Comparison of ENCODE assay signal across 11 cellular contexts in the genomic region with DNA sequence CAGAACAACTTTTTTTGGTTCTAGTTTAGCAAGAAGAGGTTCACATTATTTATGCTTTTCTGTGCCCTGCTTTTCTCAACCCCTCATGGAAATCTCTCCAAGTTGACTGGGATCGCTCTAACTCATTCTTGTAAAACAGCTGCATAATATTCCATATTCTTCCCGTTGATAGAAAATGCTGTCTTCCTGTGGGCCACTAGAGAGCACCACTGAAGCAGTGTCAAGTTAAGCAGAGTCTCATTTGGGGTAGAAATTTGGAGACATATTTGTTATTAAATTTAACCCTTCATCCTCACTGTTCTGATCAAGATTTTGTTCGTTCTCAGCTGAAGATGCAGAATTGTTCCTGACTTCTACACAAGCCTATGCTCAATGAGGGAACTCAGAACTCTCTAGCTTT.
DNase-seq lines count a peak whose midpoint lies in the region; ATAC-seq and TF ChIP-seq lines count a peak whose summit lies in the region.
"Had no signal": no experiment of that assay in that cellular context is flagged by ENCODE, and none has a peak within 500 bp of the region (broad histone marks: within the 10 kb centered on the region; RNA-seq: fewer than 3 reads in every experiment).

No MANE protein-coding gene starts in this region.

- POLR2A ChIA-PET in PC-3 (lab: Charles Lee; ENCODE audit: unreplicated experiment): no interaction called here

- H3K27me3 Mint-ChIP-seq in natural killer cell (ENCODE audit: low read depth in 2 of 2): peaks cover 0 to 8% of the 10 kb centered on the region in 2 donors
- peaks cover 0 to 5% of the 10 kb centered on the region in 2 donors for H3K27me3 Mint-ChIP-seq in natural killer cell treated with Interleukin-12 subunit alpha and Interleukin-12 subunit beta and Interleukin-15 and Interleukin-18, amount 100 ng/mL, for 72 hours

- H3K36me3 Mint-ChIP-seq in natural killer cell: no peaks in the 10 kb centered on the region
- no peaks in the 10 kb centered on the region for H3K36me3 Mint-ChIP-seq in natural killer cell treated with Interleukin-12 subunit alpha and Interleukin-12 subunit beta and Interleukin-15 and Interleukin-18, amount 100 ng/mL, for 72 hours

- BruUV-seq in PC-3 (replicated peaks; lab: Mats Ljungman, UMichigan): no TSS peak

- H3K9ac ChIP-seq in PC-3 (ENCODE audit: low read length): no peak overlapping the region

- H3K79me2 ChIP-seq in PC-3 (ENCODE audit: low read length): no peaks in the 10 kb centered on the region

- H3K9me3 Mint-ChIP-seq in natural killer cell: no peaks in the 10 kb centered on the region
- no peaks in the 10 kb centered on the region for H3K9me3 Mint-ChIP-seq in natural killer cell treated with Interleukin-12 subunit alpha and Interleukin-12 subunit beta and Interleukin-15 and Interleukin-18, amount 100 ng/mL, for 72 hours

- no peak for TF ChIP-seq POLR2A in erythroblast (IDR thresholded peaks at IDR 0.05; ENCODE audit: low read length)

- no peak overlapping the region for H3K27ac ChIP-seq in PC-3 (ENCODE audit: low read length)

- CTCF ChIA-PET in PC-3 (lab: Charles Lee): interaction anchor here (0.8 kb wide), 1 partner anchor 11 kb away, joined by 3 read pairs; no protein-coding TSS in a partner anchor

- H3K9me3 ChIP-seq in PC-3 (ENCODE audit: low read length): no peaks in the 10 kb centered on the region

- H3K9me2 ChIP-seq in PC-3 (replicated peaks; ENCODE audit: low read length): no peaks in the 10 kb centered on the region

- H3K27ac Mint-ChIP-seq in natural killer cell: no peak overlapping the region
- H3K27ac Mint-ChIP-seq in natural killer cell treated with Interleukin-12 subunit alpha and Interleukin-12 subunit beta and Interleukin-15 and Interleukin-18, amount 100 ng/mL, for 72 hours: no peak overlapping the region

- peaks cover 3% of the 10 kb centered on the region for H3F3A ChIP-seq in PC-3 (ENCODE audit: low read length, unreplicated experiment)

- ATAC-seq in natural killer cell: peak; percentile 50 to 68 (median 57)
- no peak for ATAC-seq in natural killer cell treated with Interleukin-12 subunit alpha and Interleukin-12 subunit beta and Interleukin-15 and Interleukin-18, amount 100 ng/mL, for 72 hours
- no peak for ATAC-seq in PC-3
- no peak for ATAC-seq in HG03045 (IDR thresholded peaks at IDR 0.05; ENCODE audit: unreplicated experiment)

- H3K36me3 ChIP-seq in PC-3 (ENCODE audit: low read depth, low read length): no peaks in the 10 kb centered on the region

- DNase-seq in natural killer cell: no peak
- DNase-seq in natural killer cell treated with Interleukin-12 subunit alpha and Interleukin-12 subunit beta and Interleukin-15 and Interleukin-18, amount 100 ng/mL, for 72 hours (ENCODE audit: low spot score): no peak
- peak; percentile 30 for DNase-seq in PC-3
- peak; percentile 36 to 44 for DNase-seq in erythroblast (lab: John Stamatoyannopoulos, UW)
- no peak for DNase-seq in DMS114 treated with DMSO at 0.1 percent for 48 hours (lab: John Stamatoyannopoulos, UW; ENCODE audit: unreplicated experiment)
- no peak for DNase-seq in NCI-H1694 (lab: John Stamatoyannopoulos, UW)
- no peak for DNase-seq in DMS79 treated with DMSO at 0.1 percent for 48 hours (lab: John Stamatoyannopoulos, UW)
- DNase-seq: activated CD4-positive, alpha-beta T cell treated with anti-CD3 and anti-CD28 coated beads, Interleukin-2, amount 50 U/mL, for 4 hours; C1 segment of cervical spinal cord; NCI-H1105 treated with DMSO at 0.1 percent for 48 hours had no signal

- H4K20me1 ChIP-seq in PC-3 (ENCODE audit: low read length): no peaks in the 10 kb centered on the region

- peak; percentile 45 for TF ChIP-seq CTCF in natural killer cell (IDR thresholded peaks at IDR 0.05)
- peak; percentile 56 for TF ChIP-seq CTCF in PC-3 (conservative IDR thresholded peaks at IDR 0.05; ENCODE audit: low read depth, low read length)

- no peak overlapping the region for H3K4me3 ChIP-seq in PC-3 (ENCODE audit: low read length)

- H3K27me3 ChIP-seq in PC-3 (ENCODE audit: low read length): no peaks in the 10 kb centered on the region

- H3K4me1 Mint-ChIP-seq in natural killer cell: peaks cover 0 to 8% of the 10 kb centered on the region in 2 donors
- H3K4me1 Mint-ChIP-seq in natural killer cell treated with Interleukin-12 subunit alpha and Interleukin-12 subunit beta and Interleukin-15 and Interleukin-18, amount 100 ng/mL, for 72 hours (ENCODE audit: low read depth in 2 of 2): peaks cover 6% of the 10 kb centered on the region in 2 donors

- intact Hi-C loops in natural killer cell (cut with micrococcal nuclease) (no loop called here), PC-3 (cut with micrococcal nuclease) (no loop called here)

- H3K4me1 ChIP-seq in PC-3 (ENCODE audit: insufficient read depth, low read length): peaks cover 22% of the 10 kb centered on the region

- H3K4me2 ChIP-seq in PC-3 (ENCODE audit: low read length): no peak overlapping the region

- no peak overlapping the region for H3K4me3 Mint-ChIP-seq in natural killer cell
- no peak overlapping the region for H3K4me3 Mint-ChIP-seq in natural killer cell treated with Interleukin-12 subunit alpha and Interleukin-12 subunit beta and Interleukin-15 and Interleukin-18, amount 100 ng/mL, for 72 hours

- no peak overlapping the region for H2AFZ ChIP-seq in PC-3 (ENCODE audit: low read length)

Comparison
In these comparisons a context has a peak if more than half of its experiments do, and no peak if none do; other contexts are left out.
1. ATAC-seq: peak in natural killer cell (3 of 3); none in natural killer cell treated with Interleukin-12 subunit alpha and Interleukin-12 subunit beta and Interleukin-15 and Interleukin-18, amount 100 ng/mL, for 72 hours (0 of 2), PC-3 (single experiment) and HG03045 (single experiment).
2. DNase-seq: peak in PC-3 (single experiment) and erythroblast (2 of 2); none in natural killer cell (single experiment), natural killer cell treated with Interleukin-12 subunit alpha and Interleukin-12 subunit beta and Interleukin-15 and Interleukin-18, amount 100 ng/mL, for 72 hours (single experiment), DMS114 treated with DMSO at 0.1 percent for 48 hours (single experiment), NCI-H1694 (single experiment) and DMS79 treated with DMSO at 0.1 percent for 48 hours (single experiment).